In genomic region chr1:221457706-221458429, GRCh38 we compare ENCODE assay signal across 21 cellular contexts.
DNase-seq lines count a peak whose midpoint lies in the region; ATAC-seq and TF ChIP-seq lines count a peak whose summit lies in the region.
"Had no signal": no experiment of that assay in that cellular context is flagged by ENCODE, and none has a peak within 500 bp of the region (broad histone marks: within the 10 kb centered on the region; RNA-seq: fewer than 3 reads in every experiment).

No MANE protein-coding gene starts in this region.

- no peak for TF ChIP-seq RAD21 in IMR-90 (IDR thresholded peaks at IDR 0.05; ENCODE audit: low read length)

- no peaks in the 10 kb centered on the region for H4K20me1 ChIP-seq in IMR-90 (ENCODE audit: insufficient read depth, low read length)
- H4K20me1 ChIP-seq: BLaER1 treated with 17β-estradiol and CSF1 and Interleukin-3, amounts not matched to agents 10 nM and 100 nM had no signal

- 0 out of 2 replicates have a peak overlapping the region, but pooled peaks have one; percentile 27 for H2AK5ac ChIP-seq in IMR-90 (ENCODE audit: low read depth, low read length)

- H3K79me1 ChIP-seq in IMR-90 (ENCODE audit: low read depth in 1 of 2, low read length in 2 of 2) = no peaks in the 10 kb centered on the region

- peak overlapping the region; percentile 45 for H2BK5ac ChIP-seq in IMR-90 (ENCODE audit: low read depth, low read length, poor library complexity, severe bottlenecking)

- H3K9me3 ChIP-seq in IMR-90 (ENCODE audit: control insufficient read depth, insufficient read depth, low read length) = no peaks in the 10 kb centered on the region
- H3K9me3 ChIP-seq in esophagus squamous epithelium = no peaks in the 10 kb centered on the region
- no peaks in the 10 kb centered on the region for H3K9me3 ChIP-seq in lower lobe of right lung
- no peaks in the 10 kb centered on the region for H3K9me3 ChIP-seq in stomach smooth muscle (ENCODE audit: control insufficient read depth in 2 of 2, low read length in 2 of 2)
- H3K9me3 ChIP-seq in tibial artery = no peaks in the 10 kb centered on the region
- H3K9me3 ChIP-seq: BLaER1 treated with 17β-estradiol and CSF1 and Interleukin-3, amounts not matched to agents 10 nM and 100 nM; right lobe of liver; SJSA1 had no signal

- H3K23ac ChIP-seq in IMR-90 (ENCODE audit: low read depth, low read length) = peak overlapping the region; percentile 59; the same call in 1 of the 2 replicates

- dilution Hi-C loops in IMR-90 (cut with HindIII; ENCODE audit: low sequenced_read_pairs, unreplicated experiment) = no loop called here

- H3K9ac ChIP-seq in IMR-90 (ENCODE audit: low read depth, low read length) (no peak overlapping the region), stomach smooth muscle (ENCODE audit: low read length in 2 of 2) (peak overlapping the region in 1 of 2 donors; percentile 6)
- H3K9ac ChIP-seq: BLaER1 treated with 17β-estradiol and CSF1 and Interleukin-3, amounts not matched to agents 10 nM and 100 nM had no signal

- ATAC-seq in IMR-90 (ENCODE audit: low read depth) (peak; percentile 66), lower lobe of right lung (peak; percentile 14 to 25), GM19023 (IDR thresholded peaks at IDR 0.05; ENCODE audit: unreplicated experiment) (no peak)
- ATAC-seq: activated CD8-positive, alpha-beta memory T cell treated with anti-CD3 and anti-CD28 coated beads, Interleukin-2, amount 10 ng/mL, durations not matched to agents 7 days and 5 days had no signal

- no peaks in the 10 kb centered on the region for H3K27me3 ChIP-seq in IMR-90 (ENCODE audit: control insufficient read depth, insufficient read depth, low read length)
- H3K27me3 ChIP-seq in esophagus squamous epithelium = no peaks in the 10 kb centered on the region
- no peaks in the 10 kb centered on the region for H3K27me3 ChIP-seq in lower lobe of right lung (ENCODE audit: low read depth)
- no peaks in the 10 kb centered on the region for H3K27me3 ChIP-seq in stomach smooth muscle (ENCODE audit: control insufficient read depth in 1 of 2, insufficient read depth in 2 of 2, low read length in 2 of 2)
- no peaks in the 10 kb centered on the region for H3K27me3 ChIP-seq in tibial artery
- H3K27me3 ChIP-seq: BLaER1 treated with 17β-estradiol and CSF1 and Interleukin-3, amounts not matched to agents 10 nM and 100 nM; right lobe of liver; SJSA1 had no signal

- H2BK15ac ChIP-seq in IMR-90 (ENCODE audit: low read depth, low read length) = peak overlapping the region; percentile 25; the same call in 1 of the 3 replicates

- H3K14ac ChIP-seq in IMR-90 (replicated peaks; ENCODE audit: low read depth, low read length) = 0 out of 2 replicates have a peak overlapping the region, but pooled peaks have one; percentile 25

- CTCF ChIA-PET in IMR-90 (lab: Yijun Ruan, JAX) = interaction anchor here (0.8 to 1.0 kb wide), 2 partner anchors 20 to 22 kb away, joined by 3 read pairs; no protein-coding TSS in a partner anchor

- intact Hi-C loops in IMR-90 (cut with micrococcal nuclease) (no loop called here), esophagus squamous epithelium (cut with DNase I) (no loop called here), lower lobe of right lung (cut with DNase I) (no loop called here), tibial artery (cut with DNase I; ENCODE audit: low total_unique reads) (no loop called here)

- H3K4me3 ChIP-seq in IMR-90 (ENCODE audit: insufficient read depth, low read depth, low read length) = no peak overlapping the region
- H3K4me3 ChIP-seq in esophagus squamous epithelium = no peak overlapping the region
- no peak overlapping the region for H3K4me3 ChIP-seq in lower lobe of right lung
- peak overlapping the region; percentile 18 to 30 for H3K4me3 ChIP-seq in stomach smooth muscle (ENCODE audit: low read length in 2 of 2)
- no peak overlapping the region for H3K4me3 ChIP-seq in tibial artery
- H3K4me3 ChIP-seq: BLaER1 treated with 17β-estradiol and CSF1 and Interleukin-3, amounts not matched to agents 10 nM and 100 nM; coronary artery; lung; right lobe of liver; SJSA1 had no signal

- peak overlapping the region; percentile 80 for H2AFZ ChIP-seq in IMR-90 (replicated peaks; ENCODE audit: low read length, poor library complexity)

- TF ChIP-seq POLR2A in IMR-90 (IDR thresholded peaks at IDR 0.05; ENCODE audit: low read depth, low read length) (no peak), esophagus squamous epithelium (IDR thresholded peaks at IDR 0.05) (no peak)

- TF ChIP-seq CTCF in IMR-90 (conservative IDR thresholded peaks at IDR 0.05; ENCODE audit: low read depth, low read length) (no peak), esophagus squamous epithelium (IDR thresholded peaks at IDR 0.05) (no peak), lower lobe of right lung (IDR thresholded peaks at IDR 0.05) (no peak), tibial artery (IDR thresholded peaks at IDR 0.05) (no peak)

- no peak overlapping the region for H3K56ac ChIP-seq in IMR-90 (ENCODE audit: extremely low read depth, insufficient read depth, low read length)

- no peak overlapping the region for H2BK120ac ChIP-seq in IMR-90 (ENCODE audit: low read depth, low read length)

- H3K36me3 ChIP-seq in IMR-90 (ENCODE audit: control insufficient read depth, insufficient read depth, low read length) = no peaks in the 10 kb centered on the region
- no peaks in the 10 kb centered on the region for H3K36me3 ChIP-seq in esophagus squamous epithelium
- no peaks in the 10 kb centered on the region for H3K36me3 ChIP-seq in lower lobe of right lung
- no peaks in the 10 kb centered on the region for H3K36me3 ChIP-seq in stomach smooth muscle (ENCODE audit: control insufficient read depth in 2 of 2, insufficient read depth in 2 of 2, low read length in 2 of 2)
- H3K36me3 ChIP-seq in tibial artery = no peaks in the 10 kb centered on the region
- H3K36me3 ChIP-seq: BLaER1 treated with 17β-estradiol and CSF1 and Interleukin-3, amounts not matched to agents 10 nM and 100 nM; right lobe of liver; SJSA1 had no signal

- no peak overlapping the region for H4K5ac ChIP-seq in IMR-90 (ENCODE audit: low read depth, low read length)

- DNase-seq in IMR-90 = peak; percentile 45
- DNase-seq in esophagus squamous epithelium (lab: John Stamatoyannopoulos, UW) = no peak
- no peak for DNase-seq in lower lobe of right lung
- no peak for DNase-seq in NCI-H2227 (lab: John Stamatoyannopoulos, UW; ENCODE audit: unreplicated experiment)
- no peak for DNase-seq in tibial artery
- DNase-seq: activated CD4-positive, alpha-beta T cell treated with anti-CD3 and anti-CD28 coated beads for 1 hour; activated CD8-positive, alpha-beta memory T cell treated with anti-CD3 and anti-CD28 coated beads, Interleukin-2, amount 10 ng/mL, durations not matched to agents 7 days and 5 days; activated gamma-delta T cell treated with Interleukin-2 at 50 U/mL for 16 hours; MM.1S; NCI-H187 treated with DMSO at 0.1 percent for 48 hours; NCI-H510A treated with DMSO at 0.1 percent for 48 hours; OCI-M1; right lobe of liver; stimulated activated CD4-positive, alpha-beta T cell treated with anti-CD3 and anti-CD28 coated beads, Interleukin-4, amount 100 ng/mL, for 4 hours; T-helper 9 cell had no signal

- no peak overlapping the region for H3K18ac ChIP-seq in IMR-90 (ENCODE audit: low read depth, low read length)

- no peak overlapping the region for H3K27ac ChIP-seq in IMR-90 (ENCODE audit: insufficient read depth, low read length)
- peak overlapping the region in 3 of 4 donors; percentile 33 to 66 (median 57) for H3K27ac ChIP-seq in esophagus squamous epithelium
- H3K27ac ChIP-seq in lower lobe of right lung = peak overlapping the region; percentile 15
- H3K27ac ChIP-seq in stomach smooth muscle (ENCODE audit: low read length) = peak overlapping the region; percentile 46
- no peak overlapping the region for H3K27ac ChIP-seq in tibial artery
- H3K27ac ChIP-seq: BLaER1 treated with 17β-estradiol and CSF1 and Interleukin-3, amounts not matched to agents 10 nM and 100 nM; coronary artery; right lobe of liver; SJSA1 had no signal

- in situ Hi-C loops in IMR-90 (cut with MboI; ENCODE audit: low sequenced_read_pairs) = loop anchor here (25.0 kb wide), 1 partner anchor 1179 kb away; no protein-coding TSS in a partner anchor

- H3K4me1 ChIP-seq in IMR-90 (ENCODE audit: control insufficient read depth, insufficient read depth, low read length) (peaks cover 7% of the 10 kb centered on the region), esophagus squamous epithelium (peaks cover 0 to 3% (median 0%) of the 10 kb centered on the region in 3 donors), lower lobe of right lung (no peaks in the 10 kb centered on the region), stomach smooth muscle (ENCODE audit: control insufficient read depth, insufficient read depth, low read length) (no peaks in the 10 kb centered on the region), tibial artery (no peaks in the 10 kb centered on the region)
- H3K4me1 ChIP-seq: BLaER1 treated with 17β-estradiol and CSF1 and Interleukin-3, amounts not matched to agents 10 nM and 100 nM; right lobe of liver had no signal

- H2BK20ac ChIP-seq in IMR-90 (ENCODE audit: low read depth, low read length) = 0 out of 2 replicates have a peak overlapping the region, but pooled peaks have one; percentile 18

- H4K91ac ChIP-seq in IMR-90 (ENCODE audit: insufficient read depth, low read depth, low read length) = no peak overlapping the region

- no peaks in the 10 kb centered on the region for H3K9me1 ChIP-seq in IMR-90 (ENCODE audit: insufficient read depth, low read length)

- H4K8ac ChIP-seq in IMR-90 (ENCODE audit: low read depth in 2 of 2, low read length in 2 of 2) = peak overlapping the region in 1 of 2 experiments; percentile 24; a peak in 2 of 4 replicates

- POLR2A ChIA-PET in IMR-90 (lab: Charles Lee; ENCODE audit: unreplicated experiment) = no interaction called here

- no peak overlapping the region for H2AK9ac ChIP-seq in IMR-90 (replicated peaks; ENCODE audit: low read depth, low read length, poor library complexity)

- H3K4ac ChIP-seq in IMR-90 (ENCODE audit: low read depth, low read length) = peak overlapping the region; percentile 33; the same call in 1 of the 2 replicates

- H3K4me2 ChIP-seq in IMR-90 (ENCODE audit: low read depth, low read length) = peak overlapping the region; percentile 49
- H3K4me2 ChIP-seq: BLaER1 treated with 17β-estradiol and CSF1 and Interleukin-3, amounts not matched to agents 10 nM and 100 nM had no signal

- BruUV-seq in IMR-90 (replicated peaks; lab: Mats Ljungman, UMichigan) = no TSS peak

- WGBS in IMR-90 (ENCODE audit: extremely low coverage in 2 of 2, insufficient read length in 1 of 2), 2 experiments = 17% methylated on average over 2 of the region's 7 CpGs; no CpG with 5 or more reads in 1 of the 2 experiments
- 55 to 75% methylated on average over 7 of the region's 7 CpGs for WGBS in esophagus squamous epithelium, 2 donors

TF ChIP-seq in IMR-90, 13 proteins besides CTCF, POLR2A, EP300 and RAD21 (continues in another document):
- TF ChIP-seq MXI1 (IDR thresholded peaks at IDR 0.05; ENCODE audit: borderline replicate concordance, low read depth, low read length) = no peak

Comparison
In these comparisons a context has a peak if more than half of its experiments do, and no peak if none do; other contexts are left out.
1. H3K27ac ChIP-seq: peak in esophagus squamous epithelium (3 of 4), lower lobe of right lung (single experiment) and stomach smooth muscle (single experiment); none in IMR-90 (single experiment) and tibial artery (0 of 2).
2. H3K4me3 ChIP-seq: peak in stomach smooth muscle (2 of 2); none in IMR-90 (single experiment), esophagus squamous epithelium (0 of 4), lower lobe of right lung (single experiment) and tibial artery (0 of 2).